In genomic region chrX:130896816-130897508, GRCh38 we compare ENCODE assay signal across 21 cellular contexts. TPM values are rescaled to one million over a fixed set of nuclear protein-coding genes. Genes with fewer than 3 reads are reported as not detected.
DNase-seq lines count a peak whose midpoint lies in the region; ATAC-seq and TF ChIP-seq lines count a peak whose summit lies in the region.
"Had no signal": no experiment of that assay in that cellular context is flagged by ENCODE, and none has a peak within 500 bp of the region (broad histone marks: within the 10 kb centered on the region; RNA-seq: fewer than 3 reads in every experiment).

No MANE protein-coding gene starts in this region.

- no peaks in the 10 kb centered on the region for H3K27me3 ChIP-seq in GM23248 (replicated peaks; ENCODE audit: insufficient read depth)
- H3K27me3 ChIP-seq in sigmoid colon: no peaks in the 10 kb centered on the region
- H3K27me3 ChIP-seq: foreskin keratinocyte had no signal

- peak overlapping the region; percentile 14; the same call in 1 of the 2 replicates for H3K4me3 ChIP-seq in GM23248
- H3K4me3 ChIP-seq in sigmoid colon: no peak overlapping the region
- H3K4me3 ChIP-seq: lower lobe of right lung, thoracic aorta had no signal

- no peak for TF ChIP-seq EP300 in sigmoid colon (IDR thresholded peaks at IDR 0.05)

- H3F3A ChIP-seq in GM23248 (ENCODE audit: insufficient read depth): peaks cover 16% of the 10 kb centered on the region; the same call in 1 of the 2 replicates

- TF ChIP-seq CTCF in glutamatergic neuron (IDR thresholded peaks at IDR 0.05; ENCODE audit: partially characterized antibody, unreplicated experiment) (no peak), sigmoid colon (IDR thresholded peaks at IDR 0.05) (no peak)

- H2AFZ ChIP-seq in GM23248: peak overlapping the region; percentile 31

- peaks cover 3% of the 10 kb centered on the region; the same call in 1 of the 2 replicates for H3K79me2 ChIP-seq in GM23248 (ENCODE audit: insufficient read depth)

- peak overlapping the region; percentile 78 for H3K27ac Mint-ChIP-seq in glutamatergic neuron (ENCODE audit: unreplicated experiment)
- H3K27ac Mint-ChIP-seq: activated CD4-positive, alpha-beta T cell treated with anti-CD3 and anti-CD28 coated beads for 36 hours; natural killer cell; T-helper 2 cell treated with Interferon-gamma antibody and Interleukin-4, amounts not matched to agents 5 μg/mL and 100 μg/mL, for 36 hours had no signal

- no peaks in the 10 kb centered on the region for H3K9me3 Mint-ChIP-seq in glutamatergic neuron (ENCODE audit: unreplicated experiment)
- H3K9me3 Mint-ChIP-seq: natural killer cell; T-helper 2 cell treated with Interferon-gamma antibody and Interleukin-4, amounts not matched to agents 5 μg/mL and 100 μg/mL, for 36 hours had no signal

- peak overlapping the region; percentile 62; the same call in 1 of the 2 replicates for H3K9ac ChIP-seq in GM23248

- in situ Hi-C loops in GM23248 (cut with MboI): no loop called here

- H3K4me3 Mint-ChIP-seq in glutamatergic neuron (ENCODE audit: unreplicated experiment): peak overlapping the region; percentile 30
- H3K4me3 Mint-ChIP-seq: activated CD4-positive, alpha-beta T cell treated with anti-CD3 and anti-CD28 coated beads for 36 hours; natural killer cell; T-helper 2 cell treated with Interferon-gamma antibody and Interleukin-4, amounts not matched to agents 5 μg/mL and 100 μg/mL, for 36 hours had no signal

- H3K4me1 ChIP-seq in GM23248 (ENCODE audit: insufficient read depth) (peaks cover 22% of the 10 kb centered on the region), sigmoid colon (peaks cover 0 to 23% (median 13%) of the 10 kb centered on the region in 4 donors)
- H3K4me1 ChIP-seq: Caco-2, foreskin keratinocyte, lower lobe of right lung had no signal

- H3K36me3 ChIP-seq in GM23248 (ENCODE audit: low read depth): no peaks in the 10 kb centered on the region
- no peaks in the 10 kb centered on the region for H3K36me3 ChIP-seq in sigmoid colon
- H3K36me3 ChIP-seq: lower lobe of right lung, thoracic aorta had no signal

- H3K4me1 Mint-ChIP-seq in glutamatergic neuron (ENCODE audit: low read depth, unreplicated experiment): peaks cover 14% of the 10 kb centered on the region

- H3K27ac ChIP-seq in GM23248 (peak overlapping the region; percentile 71), sigmoid colon (peak overlapping the region in 2 of 4 donors; percentile 49 to 57)
- H3K27ac ChIP-seq: foreskin keratinocyte, lower lobe of right lung had no signal

- no peaks in the 10 kb centered on the region for H4K20me1 ChIP-seq in GM23248 (ENCODE audit: insufficient read depth)

- DNase-seq in GM23248 (peak; percentile 59), amniotic epithelial cell (ENCODE audit: low read depth) (peak; percentile 54), glutamatergic neuron (no peak), sciatic nerve (ENCODE audit: low spot score) (no peak), sigmoid colon (no peak), occipital lobe (lab: John Stamatoyannopoulos, UW) (no peak)
- DNase-seq: activated CD4-positive, alpha-beta T cell treated with anti-CD3 and anti-CD28 coated beads for 36 hours; activated gamma-delta T cell; Caco-2; effector CD4-positive, alpha-beta T cell; foreskin keratinocyte; KG1; lower lobe of right lung; natural killer cell; NCI-H1092; NCI-H226; SHP77 treated with DMSO at 0.1 percent for 48 hours had no signal

- intact Hi-C loops in sciatic nerve (cut with DNase I) (no loop called here), sigmoid colon (cut with DNase I) (no loop called here)

- no peaks in the 10 kb centered on the region for H3K36me3 Mint-ChIP-seq in glutamatergic neuron (ENCODE audit: unreplicated experiment)
- H3K36me3 Mint-ChIP-seq: natural killer cell had no signal

- ATAC-seq in sciatic nerve: peak; percentile 84
- no peak for ATAC-seq in HG02798 (IDR thresholded peaks at IDR 0.05; ENCODE audit: poor library complexity, unreplicated experiment)
- ATAC-seq in HG03432 (IDR thresholded peaks at IDR 0.05; ENCODE audit: unreplicated experiment): no peak
- ATAC-seq: activated CD4-positive, alpha-beta T cell treated with anti-CD3 and anti-CD28 coated beads for 36 hours; foreskin keratinocyte; lower lobe of right lung; natural killer cell had no signal

- TF ChIP-seq POLR2A in sigmoid colon (IDR thresholded peaks at IDR 0.05): no peak

- H3K9me3 ChIP-seq in GM23248 (ENCODE audit: low read depth) (no peaks in the 10 kb centered on the region), sigmoid colon (no peaks in the 10 kb centered on the region)
- H3K9me3 ChIP-seq: Caco-2, lower lobe of right lung, thoracic aorta had no signal

- H3K9me2 ChIP-seq in GM23248 (ENCODE audit: insufficient read depth): no peaks in the 10 kb centered on the region

- H3K4me2 ChIP-seq in GM23248 (ENCODE audit: unreplicated experiment): peak overlapping the region; percentile 70

- peaks cover 2% of the 10 kb centered on the region for H3K27me3 Mint-ChIP-seq in glutamatergic neuron (ENCODE audit: unreplicated experiment)
- H3K27me3 Mint-ChIP-seq: activated CD4-positive, alpha-beta T cell treated with anti-CD3 and anti-CD28 coated beads for 36 hours had no signal

- whole genome bisulfite sequencing in GM23248 (ENCODE audit: low coverage in 1 of 2, low lambda C conversion rate in 2 of 2, missing lambda C conversion rate in 2 of 2), 2 experiments: 15 to 19% methylated on average over 9 of the region's 9 CpGs
- WGBS in sigmoid colon, 2 donors: 89 to 93% methylated on average over 9 of the region's 9 CpGs

RNA-seq across cellular contexts. Expression of gene ENOX2, which starts 6.0 kb away (rescaled TPM):
- total RNA-seq in GM23248 (2014; rRNA removed; shearing (Covaris generic)): 8.9 and 14.5 TPM in 2 replicates
- polyA plus RNA-seq in GM23248 (2016; fragmentation: Nextera tagmentation; extraction: Ambion mirVana): 13.4 and 13.6 TPM in 2 replicates
- 15.4 TPM for total RNA-seq in glutamatergic neuron (ENCODE audit: unreplicated experiment)
- total RNA-seq in sciatic nerve: 16.1 TPM
- 10 to 100 TPM; 18.8 to 28.9 (median 22.0) TPM for total RNA-seq in sigmoid colon
- 1 to 10 TPM; 2.4 to 5.9 (median 3.5) TPM for polyA plus RNA-seq in sigmoid colon
- total RNA-seq in occipital lobe: 5.1 TPM

Comparison
In these comparisons a context has a peak if more than half of its experiments do, and no peak if none do; other contexts are left out.
1. DNase-seq: peak in GM23248 (single experiment) and amniotic epithelial cell (single experiment); none in glutamatergic neuron (single experiment), sciatic nerve (single experiment), sigmoid colon (single experiment) and occipital lobe (single experiment).